Comparison of ENCODE assay signal across 11 cellular contexts in the genomic region with DNA sequence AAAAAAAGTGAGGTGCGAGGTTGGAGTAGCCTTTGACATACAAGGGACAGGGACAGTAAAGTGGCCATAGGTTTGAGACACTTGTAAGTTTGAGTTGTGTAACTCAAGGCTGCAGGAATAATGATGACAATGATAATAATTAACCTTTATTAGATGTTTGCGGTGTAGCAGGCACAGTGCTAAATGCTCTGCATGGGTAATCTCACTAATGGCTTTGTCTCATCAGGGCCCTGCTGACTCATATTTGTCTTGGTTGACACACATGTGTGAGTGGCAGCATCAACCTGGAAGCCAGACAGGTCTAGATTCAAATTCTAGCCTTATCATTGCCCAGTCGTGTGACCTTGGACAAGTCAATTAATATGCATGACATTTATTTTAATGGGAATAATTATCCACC.
DNase-seq lines count a peak whose midpoint lies in the region; ATAC-seq, FAIRE-seq and TF ChIP-seq lines count a peak whose summit lies in the region.
"Had no signal": no experiment of that assay in that cellular context is flagged by ENCODE, and none has a peak within 500 bp of the region (broad histone marks: within the 10 kb centered on the region; RNA-seq: fewer than 3 reads in every experiment).

No MANE protein-coding gene starts in this region.

- DNase-seq in D721Med (ENCODE audit: insufficient read length, low spot score) (no peak), amygdala (lab: John Stamatoyannopoulos, UW) (no peak), glutamatergic neuron (no peak), omental fat pad (ENCODE audit: low spot score) (no peak)
- DNase-seq: anterior cingulate cortex; NCI-H1092; stimulated activated naive CD8-positive, alpha-beta T cell treated with anti-CD3 and anti-CD28 coated beads, Interleukin-15, amount 100 ng/mL, for 72 hours had no signal

- no peaks in the 10 kb centered on the region for H3K36me3 Mint-ChIP-seq in glutamatergic neuron (ENCODE audit: unreplicated experiment)

- peaks cover 2% of the 10 kb centered on the region for H3K27me3 Mint-ChIP-seq in glutamatergic neuron (ENCODE audit: unreplicated experiment)
- H3K27me3 Mint-ChIP-seq: stimulated activated naive CD8-positive, alpha-beta T cell treated with anti-CD3 and anti-CD28 coated beads, Interleukin-15, amount 100 ng/mL, for 72 hours had no signal

- no peak for FAIRE-seq in D721Med (lab: Jason Lieb, UNC)

- TF ChIP-seq CTCF in D721Med (IDR thresholded peaks at IDR 0.05; ENCODE audit: insufficient read depth, missing control alignments) = no peak
- no peak for TF ChIP-seq CTCF in glutamatergic neuron (IDR thresholded peaks at IDR 0.05; ENCODE audit: partially characterized antibody, unreplicated experiment)
- TF ChIP-seq CTCF in omental fat pad (IDR thresholded peaks at IDR 0.05) = no peak

- no peak overlapping the region for H3K27ac Mint-ChIP-seq in glutamatergic neuron (ENCODE audit: unreplicated experiment)

- peaks cover 8% of the 10 kb centered on the region for H3K9me3 Mint-ChIP-seq in glutamatergic neuron (ENCODE audit: unreplicated experiment)

- peak; percentile 49 for ATAC-seq in GM18499 (IDR thresholded peaks at IDR 0.05; ENCODE audit: insufficient read depth, unreplicated experiment)
- ATAC-seq in GM19452 (IDR thresholded peaks at IDR 0.05; ENCODE audit: unreplicated experiment) = peak; percentile 100
- ATAC-seq in HG02870 (IDR thresholded peaks at IDR 0.05; ENCODE audit: unreplicated experiment) = peak; percentile 99
- peak; percentile 100 for ATAC-seq in HG03571 (IDR thresholded peaks at IDR 0.05; ENCODE audit: unreplicated experiment)
- ATAC-seq in omental fat pad (ENCODE audit: low FRiP score) = no peak
- ATAC-seq: stimulated activated naive CD8-positive, alpha-beta T cell treated with anti-CD3 and anti-CD28 coated beads, Interleukin-15, amount 100 ng/mL, for 72 hours had no signal

- peaks cover 45% of the 10 kb centered on the region for H3K4me1 Mint-ChIP-seq in glutamatergic neuron (ENCODE audit: low read depth, unreplicated experiment)
- H3K4me1 Mint-ChIP-seq: stimulated activated naive CD8-positive, alpha-beta T cell treated with anti-CD3 and anti-CD28 coated beads, Interleukin-15, amount 100 ng/mL, for 72 hours had no signal

- H3K4me3 Mint-ChIP-seq in glutamatergic neuron (ENCODE audit: unreplicated experiment) = no peak overlapping the region
- H3K4me3 Mint-ChIP-seq: stimulated activated naive CD8-positive, alpha-beta T cell treated with anti-CD3 and anti-CD28 coated beads, Interleukin-15, amount 100 ng/mL, for 72 hours had no signal
